Comparison of ENCODE assay signal across 15 cellular contexts in genomic region chr3:137763594-137763938, GRCh38. TPM values are rescaled to one million over a fixed set of nuclear protein-coding genes. Genes with fewer than 3 reads are reported as not detected.
DNase-seq lines count a peak whose midpoint lies in the region; ATAC-seq and FAIRE-seq lines count a peak whose summit lies in the region.
"Had no signal": no experiment of that assay in that cellular context is flagged by ENCODE, and none has a peak within 500 bp of the region (broad histone marks: within the 10 kb centered on the region; RNA-seq: fewer than 3 reads in every experiment).

No MANE protein-coding gene starts in this region.

- no peaks in the 10 kb centered on the region for H3K9me3 Mint-ChIP-seq in activated CD4-positive, alpha-beta T cell treated with anti-CD3 and anti-CD28 coated beads, Interleukin-2, amount 10 ng/mL, durations not matched to agents 7 days and 5 days
- H3K9me3 Mint-ChIP-seq in stimulated activated naive B cell treated with anti-CD40 and anti-IgM and Interleukin-4, amounts not matched to agents 10 μg/mL and 1 μg/mL and 100 μg/mL, for 72 hours = no peaks in the 10 kb centered on the region

- H3K27me3 ChIP-seq in iPS-18a (ENCODE audit: control insufficient read depth, insufficient read depth, low read length) = peaks cover 100% of the 10 kb centered on the region

- POLR2A ChIA-PET in activated CD4-positive, alpha-beta T cell treated with anti-CD3 and anti-CD28 coated beads, Interleukin-2, amount 10 ng/mL, durations not matched to agents 7 days and 5 days (lab: Charles Lee) = no interaction called here

- H3K36me3 Mint-ChIP-seq in activated CD4-positive, alpha-beta T cell treated with anti-CD3 and anti-CD28 coated beads, Interleukin-2, amount 10 ng/mL, durations not matched to agents 7 days and 5 days (ENCODE audit: low read depth) = no peaks in the 10 kb centered on the region
- peaks cover 2 to 4% of the 10 kb centered on the region in 2 donors for H3K36me3 Mint-ChIP-seq in stimulated activated naive B cell treated with anti-CD40 and anti-IgM and Interleukin-4, amounts not matched to agents 10 μg/mL and 1 μg/mL and 100 μg/mL, for 72 hours

- no peak for ATAC-seq in stimulated activated naive B cell treated with anti-CD40 and anti-IgM and Interleukin-4, amounts not matched to agents 10 μg/mL and 1 μg/mL and 100 μg/mL, for 72 hours (replicated peaks)
- no peak for ATAC-seq in HG03039 (IDR thresholded peaks at IDR 0.05; ENCODE audit: unreplicated experiment)
- no peak for ATAC-seq in HG02610 (IDR thresholded peaks at IDR 0.05; ENCODE audit: unreplicated experiment)

- H3K4me1 Mint-ChIP-seq in activated CD4-positive, alpha-beta T cell treated with anti-CD3 and anti-CD28 coated beads, Interleukin-2, amount 10 ng/mL, durations not matched to agents 7 days and 5 days = peaks cover 10% of the 10 kb centered on the region
- peaks cover 12 to 24% of the 10 kb centered on the region in 2 donors for H3K4me1 Mint-ChIP-seq in stimulated activated naive B cell treated with anti-CD40 and anti-IgM and Interleukin-4, amounts not matched to agents 10 μg/mL and 1 μg/mL and 100 μg/mL, for 72 hours

- no peak overlapping the region for H3K27ac ChIP-seq in iPS-18a (ENCODE audit: low read length)
- H3K27ac ChIP-seq: sigmoid colon, tibial nerve had no signal

- H3K27ac Mint-ChIP-seq in activated CD4-positive, alpha-beta T cell treated with anti-CD3 and anti-CD28 coated beads, Interleukin-2, amount 10 ng/mL, durations not matched to agents 7 days and 5 days = peak overlapping the region; percentile 9
- peak overlapping the region; percentile 37 for H3K27ac Mint-ChIP-seq in stimulated activated naive B cell treated with anti-CD40 and anti-IgM and Interleukin-4, amounts not matched to agents 10 μg/mL and 1 μg/mL and 100 μg/mL, for 72 hours

- H3K4me3 Mint-ChIP-seq in activated CD4-positive, alpha-beta T cell treated with anti-CD3 and anti-CD28 coated beads, Interleukin-2, amount 10 ng/mL, durations not matched to agents 7 days and 5 days = no peak overlapping the region
- H3K4me3 Mint-ChIP-seq in stimulated activated naive B cell treated with anti-CD40 and anti-IgM and Interleukin-4, amounts not matched to agents 10 μg/mL and 1 μg/mL and 100 μg/mL, for 72 hours = no peak overlapping the region

- no peak overlapping the region for H3K9ac ChIP-seq in iPS-18a (ENCODE audit: low read length)

- peaks cover 51% of the 10 kb centered on the region for H3K4me1 ChIP-seq in iPS-18a (ENCODE audit: control insufficient read depth, low read depth, low read length)

- H3K27me3 Mint-ChIP-seq in activated CD4-positive, alpha-beta T cell treated with anti-CD3 and anti-CD28 coated beads, Interleukin-2, amount 10 ng/mL, durations not matched to agents 7 days and 5 days = peaks cover 91% of the 10 kb centered on the region
- H3K27me3 Mint-ChIP-seq in stimulated activated naive B cell treated with anti-CD40 and anti-IgM and Interleukin-4, amounts not matched to agents 10 μg/mL and 1 μg/mL and 100 μg/mL, for 72 hours = peaks cover 77 to 94% of the 10 kb centered on the region in 2 donors

- no peaks in the 10 kb centered on the region for H3K9me3 ChIP-seq in iPS-18a (ENCODE audit: control insufficient read depth, low read depth, low read length)
- H3K9me3 ChIP-seq: sigmoid colon had no signal

- DNase-seq in activated CD4-positive, alpha-beta T cell treated with anti-CD3 and anti-CD28 coated beads, Interleukin-2, amount 10 ng/mL, durations not matched to agents 7 days and 5 days = no peak
- no peak for DNase-seq in activated CD4-positive, alpha-beta T cell treated with anti-CD3 and anti-CD28 coated beads for 48 hours
- DNase-seq in NCI-H1105 (lab: John Stamatoyannopoulos, UW) (peak; percentile 52), urothelium cell line (ENCODE audit: low spot score) (no peak)
- DNase-seq in stimulated activated naive B cell treated with anti-CD40 and anti-IgM and Interleukin-4, amounts not matched to agents 10 μg/mL and 1 μg/mL and 100 μg/mL, for 72 hours = no peak
- DNase-seq: activated CD4-positive, alpha-beta T cell treated with anti-CD3 and anti-CD28 coated beads, Interleukin-2, amount 50 U/mL, for 4 hours; activated gamma-delta T cell treated with Interleukin-2 at 50 U/mL for 16 hours; caudate nucleus; KG1; sigmoid colon had no signal

- peak overlapping the region; percentile 51 for H3K4me3 ChIP-seq in iPS-18a (ENCODE audit: low read length)
- H3K4me3 ChIP-seq: sigmoid colon had no signal

- no peak for FAIRE-seq in urothelium cell line (lab: Jason Lieb, UNC)

- no peaks in the 10 kb centered on the region for H3K36me3 ChIP-seq in iPS-18a (ENCODE audit: control insufficient read depth, low read depth, low read length)
- H3K36me3 ChIP-seq: sigmoid colon, tibial nerve had no signal

- CTCF ChIA-PET in activated CD4-positive, alpha-beta T cell treated with anti-CD3 and anti-CD28 coated beads, Interleukin-2, amount 10 ng/mL, durations not matched to agents 7 days and 5 days (lab: Charles Lee) = no interaction called here

RNA-seq across cellular contexts. Expression of gene SOX14, which starts 0.5 kb away (rescaled TPM):
- not detected for total RNA-seq in activated CD4-positive, alpha-beta T cell treated with anti-CD3 and anti-CD28 coated beads, Interleukin-2, amount 10 ng/mL, durations not matched to agents 7 days and 5 days
- total RNA-seq: sigmoid colon; T-helper 1 cell treated with Interleukin-12 subunit alpha and Interleukin-12 subunit beta and Interleukin-4 antibody, amounts not matched to agents 30 ng/mL and 1 ng/mL, for 36 hours; tibial nerve had no signal
